24 cellular contexts compared by ENCODE assay signal in the genomic region with DNA sequence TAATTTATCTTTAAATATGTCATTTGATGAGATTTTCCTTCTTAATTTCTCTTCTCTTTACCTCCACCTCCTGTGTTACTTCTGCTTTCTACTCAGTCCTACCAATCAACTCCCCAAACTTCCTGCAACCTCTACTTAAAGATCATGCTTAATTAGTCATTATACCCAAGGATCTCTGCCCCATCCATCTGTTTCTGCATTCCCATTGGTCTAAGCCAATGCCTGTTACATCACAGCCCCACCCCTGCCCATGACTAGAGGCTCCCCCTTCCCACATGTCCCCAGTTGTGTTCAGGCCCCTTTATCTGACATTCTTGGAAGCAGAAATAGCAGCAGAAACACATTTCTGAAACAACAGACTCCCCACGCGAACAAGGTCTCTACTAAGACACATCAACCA.
DNase-seq lines count a peak whose midpoint lies in the region; ATAC-seq and TF ChIP-seq lines count a peak whose summit lies in the region.
"Had no signal": no experiment of that assay in that cellular context is flagged by ENCODE, and none has a peak within 500 bp of the region (broad histone marks: within the 10 kb centered on the region; RNA-seq: fewer than 3 reads in every experiment).

No MANE protein-coding gene starts in this region.

- no peaks in the 10 kb centered on the region for H3K9me2 ChIP-seq in GM23338 (ENCODE audit: insufficient read depth)

- H3K27ac ChIP-seq in GM23338 (ENCODE audit: low read depth) (no peak overlapping the region), heart left ventricle (peak overlapping the region in 7 of 12 donors; percentile 10 to 87 (median 52)), neural progenitor cell (no peak overlapping the region)
- H3K27ac ChIP-seq: A549, upper lobe of left lung had no signal

- H2AFZ ChIP-seq in GM23338 (peak overlapping the region; percentile 34), neural progenitor cell (replicated peaks) (no peak overlapping the region)

- peaks cover 22% of the 10 kb centered on the region for H3K4me1 ChIP-seq in GM23338 (ENCODE audit: insufficient read depth)
- H3K4me1 ChIP-seq in heart left ventricle, result peaks cover 0 to 12% (median 3%) of the 10 kb centered on the region in 12 donors
- peaks cover 28% of the 10 kb centered on the region for H3K4me1 ChIP-seq in neural progenitor cell
- H3K4me1 ChIP-seq: A549, upper lobe of left lung had no signal

- DNase-seq in GM23338 (ENCODE audit: low spot score) (no peak), WTC11 (ENCODE audit: low spot score) (no peak), heart left ventricle (no peak), neural progenitor cell (ENCODE audit: low spot score) (no peak)
- no peak for DNase-seq in activated CD4-positive, alpha-beta T cell treated with anti-CD3 and anti-CD28 coated beads, Interleukin-2, amount 50 U/mL, for 48 hours
- DNase-seq in activated T-cell treated with anti-CD3 and anti-CD28 coated beads, Interleukin-2, amount 50 U/mL, for 1 hour, result no peak
- DNase-seq: activated CD4-positive, alpha-beta T cell treated with anti-CD3 and anti-CD28 coated beads for 36 hours; activated naive CD8-positive, alpha-beta T cell treated with anti-CD3 and anti-CD28 coated beads for 36 hours; DMS79; HFFc6; NCI-H1105 treated with DMSO at 0.1 percent for 48 hours; NCI-H2081; NCI-H345; NCI-H82; stimulated activated CD4-positive, alpha-beta T cell treated with anti-CD3 and anti-CD28 coated beads, Interleukin-4, amount 100 ng/mL, for 24 hours; T-cell; upper lobe of left lung had no signal

- H3K79me2 ChIP-seq in GM23338 (replicated peaks; ENCODE audit: insufficient read depth), result no peaks in the 10 kb centered on the region
- no peaks in the 10 kb centered on the region for H3K79me2 ChIP-seq in neural progenitor cell (ENCODE audit: low read depth)

- 65 to 75% (median 65%) methylated on average over 2 of the region's 2 CpGs for WGBS in heart left ventricle, 4 donors

- CTCF ChIA-PET in WTC11 (lab: Charles Lee), result no interaction called here

- H3K9me3 ChIP-seq in heart left ventricle (no peaks in the 10 kb centered on the region), neural progenitor cell (ENCODE audit: low read depth) (no peaks in the 10 kb centered on the region)
- H3K9me3 ChIP-seq: A549, upper lobe of left lung had no signal

- H4K20me1 ChIP-seq in GM23338 (replicated peaks; ENCODE audit: insufficient read depth) (no peaks in the 10 kb centered on the region), neural progenitor cell (ENCODE audit: low read depth) (no peaks in the 10 kb centered on the region)

- no peak overlapping the region for H3K4me3 Mint-ChIP-seq in GM23338
- no peak overlapping the region for H3K4me3 Mint-ChIP-seq in WTC11
- peak overlapping the region; percentile 9 for H3K4me3 Mint-ChIP-seq in neural progenitor cell
- H3K4me3 Mint-ChIP-seq: activated CD4-positive, alpha-beta T cell treated with anti-CD3 and anti-CD28 coated beads for 36 hours; activated naive CD8-positive, alpha-beta T cell treated with anti-CD3 and anti-CD28 coated beads for 36 hours; B cell; HFFc6; natural killer cell treated with Interleukin-12 subunit alpha and Interleukin-12 subunit beta and Interleukin-15 and Interleukin-18, amount 100 ng/mL, for 72 hours; stimulated activated naive CD8-positive, alpha-beta T cell treated with anti-CD3 and anti-CD28 coated beads, Interleukin-15, Interleukin-2, amounts not matched to agents 100 ng/mL and 50 ng/mL, for 24 hours; T-cell had no signal

- TF ChIP-seq CTCF in GM23338 (conservative IDR thresholded peaks at IDR 0.05; ENCODE audit: low read depth in 2 of 2) (no peak), WTC11 (IDR thresholded peaks at IDR 0.05) (no peak), heart left ventricle (IDR thresholded peaks at IDR 0.05) (no peak), neural progenitor cell (IDR thresholded peaks at IDR 0.05) (no peak)

- H3K9me3 Mint-ChIP-seq in GM23338 (no peaks in the 10 kb centered on the region), WTC11 (peaks cover 6% of the 10 kb centered on the region), neural progenitor cell (peaks cover 4% of the 10 kb centered on the region)
- H3K9me3 Mint-ChIP-seq: activated naive CD8-positive, alpha-beta T cell treated with anti-CD3 and anti-CD28 coated beads for 36 hours; natural killer cell treated with Interleukin-12 subunit alpha and Interleukin-12 subunit beta and Interleukin-15 and Interleukin-18, amount 100 ng/mL, for 72 hours; stimulated activated naive CD8-positive, alpha-beta T cell treated with anti-CD3 and anti-CD28 coated beads, Interleukin-15, Interleukin-2, amounts not matched to agents 100 ng/mL and 50 ng/mL, for 24 hours; T-cell had no signal

- no peak overlapping the region for H3K27ac Mint-ChIP-seq in GM23338
- no peak overlapping the region for H3K27ac Mint-ChIP-seq in WTC11
- H3K27ac Mint-ChIP-seq in neural progenitor cell, result peak overlapping the region; percentile 65
- H3K27ac Mint-ChIP-seq: activated CD4-positive, alpha-beta T cell treated with anti-CD3 and anti-CD28 coated beads for 36 hours; activated naive CD8-positive, alpha-beta T cell treated with anti-CD3 and anti-CD28 coated beads for 36 hours; B cell; HFFc6; natural killer cell treated with Interleukin-12 subunit alpha and Interleukin-12 subunit beta and Interleukin-15 and Interleukin-18, amount 100 ng/mL, for 72 hours; stimulated activated naive CD8-positive, alpha-beta T cell treated with anti-CD3 and anti-CD28 coated beads, Interleukin-15, Interleukin-2, amounts not matched to agents 100 ng/mL and 50 ng/mL, for 24 hours; T-cell had no signal

- H3K36me3 ChIP-seq in GM23338 (ENCODE audit: insufficient read depth), result no peaks in the 10 kb centered on the region
- H3K36me3 ChIP-seq in heart left ventricle, result no peaks in the 10 kb centered on the region
- no peaks in the 10 kb centered on the region for H3K36me3 ChIP-seq in neural progenitor cell
- H3K36me3 ChIP-seq: upper lobe of left lung had no signal

- POLR2A ChIA-PET in WTC11 (lab: Charles Lee), result no interaction called here

- H3K27me3 ChIP-seq in GM23338 (ENCODE audit: insufficient read depth) (no peaks in the 10 kb centered on the region), heart left ventricle (no peaks in the 10 kb centered on the region), neural progenitor cell (no peaks in the 10 kb centered on the region)
- H3K27me3 ChIP-seq: upper lobe of left lung had no signal

- intact Hi-C loops in heart left ventricle (cut with DNase I), result no loop called here

- H3K36me3 Mint-ChIP-seq in GM23338 (ENCODE audit: low read depth), result no peaks in the 10 kb centered on the region
- H3K36me3 Mint-ChIP-seq in WTC11, result no peaks in the 10 kb centered on the region
- no peaks in the 10 kb centered on the region for H3K36me3 Mint-ChIP-seq in neural progenitor cell
- H3K36me3 Mint-ChIP-seq: activated naive CD8-positive, alpha-beta T cell treated with anti-CD3 and anti-CD28 coated beads for 36 hours; natural killer cell treated with Interleukin-12 subunit alpha and Interleukin-12 subunit beta and Interleukin-15 and Interleukin-18, amount 100 ng/mL, for 72 hours; T-cell had no signal

- no peaks in the 10 kb centered on the region for H3F3A ChIP-seq in GM23338 (replicated peaks; ENCODE audit: low read depth)
- H3F3A ChIP-seq in neural progenitor cell (ENCODE audit: low read depth), result peaks cover 7% of the 10 kb centered on the region

- no peak overlapping the region for H3K9ac ChIP-seq in neural progenitor cell

- H3K4me1 Mint-ChIP-seq in GM23338, result peaks cover 31% of the 10 kb centered on the region
- peaks cover 41% of the 10 kb centered on the region for H3K4me1 Mint-ChIP-seq in WTC11
- H3K4me1 Mint-ChIP-seq in neural progenitor cell, result peaks cover 56% of the 10 kb centered on the region
- H3K4me1 Mint-ChIP-seq: activated CD4-positive, alpha-beta T cell treated with anti-CD3 and anti-CD28 coated beads for 36 hours; activated naive CD8-positive, alpha-beta T cell treated with anti-CD3 and anti-CD28 coated beads for 36 hours; B cell; T-cell had no signal

- H3K4me2 ChIP-seq in GM23338, result no peak overlapping the region
- H3K4me2 ChIP-seq in neural progenitor cell, result no peak overlapping the region
- H3K4me2 ChIP-seq: A549 had no signal

- TF ChIP-seq POLR2A in heart left ventricle (IDR thresholded peaks at IDR 0.05), result no peak

- H3K27me3 Mint-ChIP-seq in GM23338 (ENCODE audit: insufficient read depth, low read depth, poor library complexity) (peaks cover 3% of the 10 kb centered on the region), WTC11 (ENCODE audit: low read depth) (no peaks in the 10 kb centered on the region; the same call in 1 of the 2 replicates), neural progenitor cell (ENCODE audit: insufficient read depth, low read depth) (peaks cover 6% of the 10 kb centered on the region)

- H3K4me3 ChIP-seq in GM23338 (no peak overlapping the region), heart left ventricle (no peak overlapping the region), neural progenitor cell (no peak overlapping the region)
- H3K4me3 ChIP-seq: A549, coronary artery, upper lobe of left lung had no signal

- peak; percentile 60 for ATAC-seq in GM23338
- ATAC-seq in WTC11, result peak; percentile 48; the same call in 1 of the 2 replicates
- ATAC-seq in heart left ventricle, result peak in 2 of 4 donors; percentile 32 to 39
- ATAC-seq in HG02642 (IDR thresholded peaks at IDR 0.05; ENCODE audit: poor library complexity, unreplicated experiment), result no peak
- ATAC-seq in HG03108 (IDR thresholded peaks at IDR 0.05; ENCODE audit: unreplicated experiment), result no peak
- ATAC-seq: A549; activated CD4-positive, alpha-beta T cell treated with anti-CD3 and anti-CD28 coated beads for 36 hours; natural killer cell treated with Interleukin-12 subunit alpha and Interleukin-12 subunit beta and Interleukin-15 and Interleukin-18, amount 100 ng/mL, for 72 hours; T-cell had no signal

TF ChIP-seq in GM23338, 12 proteins besides CTCF, POLR2A, EP300 and RAD21 (continues in another document):
- TF ChIP-seq JUNB (IDR thresholded peaks at IDR 0.05; ENCODE audit: unreplicated experiment) (no peak), ZNF114 (CRISPR knock-in tag; IDR thresholded peaks at IDR 0.05) (no peak)

TF ChIP-seq in WTC11, 78 proteins besides CTCF, POLR2A, EP300 and RAD21 (continues in another document):
- TF ChIP-seq, protein P1, sequence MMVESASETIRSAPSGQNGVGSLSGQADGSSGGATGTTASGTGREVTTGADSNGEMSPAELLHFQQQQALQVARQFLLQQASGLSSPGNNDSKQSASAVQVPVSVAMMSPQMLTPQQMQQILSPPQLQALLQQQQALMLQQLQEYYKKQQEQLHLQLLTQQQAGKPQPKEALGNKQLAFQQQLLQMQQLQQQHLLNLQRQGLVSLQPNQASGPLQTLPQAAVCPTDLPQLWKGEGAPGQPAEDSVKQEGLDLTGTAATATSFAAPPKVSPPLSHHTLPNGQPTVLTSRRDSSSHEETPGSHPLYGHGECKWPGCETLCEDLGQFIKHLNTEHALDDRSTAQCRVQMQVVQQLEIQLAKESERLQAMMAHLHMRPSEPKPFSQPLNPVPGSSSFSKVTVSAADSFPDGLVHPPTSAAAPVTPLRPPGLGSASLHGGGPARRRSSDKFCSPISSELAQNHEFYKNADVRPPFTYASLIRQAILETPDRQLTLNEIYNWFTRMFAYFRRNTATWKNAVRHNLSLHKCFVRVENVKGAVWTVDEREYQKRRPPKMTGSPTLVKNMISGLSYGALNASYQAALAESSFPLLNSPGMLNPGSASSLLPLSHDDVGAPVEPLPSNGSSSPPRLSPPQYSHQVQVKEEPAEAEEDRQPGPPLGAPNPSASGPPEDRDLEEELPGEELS (CRISPR knock-in tag; IDR thresholded peaks at IDR 0.05), result no peak
- TF ChIP-seq IRF2 (CRISPR knock-in tag; IDR thresholded peaks at IDR 0.05; ENCODE audit: borderline replicate concordance, low read depth), result no peak

Comparison
In these comparisons a context has a peak if more than half of its experiments do, and no peak if none do; other contexts are left out.
1. ATAC-seq: peak in GM23338 (single experiment) and WTC11 (single experiment); none in HG02642 (single experiment) and HG03108 (single experiment).
2. H3K27ac ChIP-seq: peak in heart left ventricle (7 of 12); none in GM23338 (single experiment) and neural progenitor cell (single experiment).